ENCODE assay signal across 25 cellular contexts in genomic region chr4:33133723-33134122, GRCh38.
"Had no signal": no experiment of that assay in that cellular context is flagged by ENCODE, and none has a peak within 500 bp of the region (broad histone marks: within the 10 kb centered on the region; RNA-seq: fewer than 3 reads in every experiment).

No MANE protein-coding gene starts in this region.

- H3K27ac ChIP-seq: esophagus muscularis mucosa, foreskin keratinocyte, heart right ventricle, right atrium auricular region, suprapubic skin, tibial artery, upper lobe of right lung had no signal

- H3K4me3 ChIP-seq: esophagus muscularis mucosa, heart right ventricle, right atrium auricular region, suprapubic skin, tibial artery, upper lobe of right lung had no signal

- H3K36me3 ChIP-seq: esophagus muscularis mucosa, heart right ventricle, right atrium auricular region, suprapubic skin, tibial artery, upper lobe of right lung had no signal

- DNase-seq: activated CD4-positive, alpha-beta T cell treated with anti-CD3 and anti-CD28 coated beads for 1 hour; activated CD4-positive, alpha-beta T cell treated with anti-CD3 and anti-CD28 coated beads, Interleukin-2, amount 10 ng/mL, durations not matched to agents 7 days and 5 days; activated CD8-positive, alpha-beta memory T cell treated with anti-CD3 and anti-CD28 coated beads, Interleukin-2, amount 10 ng/mL, durations not matched to agents 7 days and 5 days; activated CD8-positive, alpha-beta T cell treated with anti-CD3 and anti-CD28 coated beads for 36 hours; activated effector memory CD4-positive, alpha-beta T cell treated with Interleukin-2 at 50 U/mL for 16 hours; activated naive CD4-positive, alpha-beta T cell treated with Interleukin-2 at 50 U/mL for 16 hours; activated T-cell treated with anti-CD3 and anti-CD28 coated beads, Interleukin-2, amount 50 U/mL, for 72 hours; anterior cingulate cortex; heart right ventricle; immature natural killer cell; kidney; left colon; midbrain; naive thymus-derived CD8-positive, alpha-beta T cell; stimulated activated CD4-positive, alpha-beta T cell treated with anti-CD3 and anti-CD28 coated beads, Interleukin-15, amount 100 ng/mL, for 24 hours; stimulated activated CD4-positive, alpha-beta T cell treated with anti-CD3 and anti-CD28 coated beads, Interleukin-2, amount 100 ng/mL, for 24 hours; stimulated activated naive CD4-positive, alpha-beta T cell; T-helper 17 cell; T1000; tibial artery; upper lobe of right lung had no signal

- H3K4me1 ChIP-seq: esophagus muscularis mucosa, foreskin keratinocyte, heart right ventricle, right atrium auricular region, suprapubic skin, tibial artery, upper lobe of right lung had no signal

- H3K27me3 ChIP-seq: esophagus muscularis mucosa, foreskin keratinocyte, heart right ventricle, right atrium auricular region, suprapubic skin, tibial artery, upper lobe of right lung had no signal

- H3K9me3 ChIP-seq: esophagus muscularis mucosa, right atrium auricular region, suprapubic skin, tibial artery, upper lobe of right lung had no signal

- ATAC-seq: activated CD8-positive, alpha-beta memory T cell treated with anti-CD3 and anti-CD28 coated beads, Interleukin-2, amount 10 ng/mL, durations not matched to agents 7 days and 5 days; activated CD8-positive, alpha-beta T cell treated with anti-CD3 and anti-CD28 coated beads for 36 hours; activated T-cell treated with anti-CD3 and anti-CD28 coated beads, Interleukin-2, amount 50 U/mL, for 72 hours; foreskin keratinocyte; heart right ventricle; left colon; naive thymus-derived CD8-positive, alpha-beta T cell; T-helper 17 cell; upper lobe of right lung had no signal
